Comparison of ENCODE assay signal across 8 cellular contexts in the genomic region with DNA sequence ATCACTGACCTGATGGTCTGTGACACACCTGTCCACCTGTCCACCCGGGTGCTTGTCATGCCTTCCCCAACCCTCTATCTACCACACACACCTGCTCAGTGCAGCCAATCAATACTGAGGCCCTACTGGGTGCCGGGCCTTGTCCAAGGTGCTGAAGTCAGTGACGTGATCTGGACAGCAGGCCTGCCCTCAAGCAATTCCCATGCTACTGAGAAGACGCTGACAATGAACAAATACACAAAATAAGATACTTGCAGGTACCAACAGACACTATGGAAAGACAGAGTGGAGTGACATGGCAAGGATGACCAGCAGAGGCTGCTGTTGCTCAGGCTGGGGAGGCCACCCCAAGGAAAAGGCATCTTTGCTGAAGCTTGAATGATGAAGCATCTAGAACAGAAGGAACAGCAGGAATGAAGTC. TPM values are rescaled to one million over a fixed set of nuclear protein-coding genes. Genes with fewer than 3 reads are reported as not detected.
DNase-seq lines count a peak whose midpoint lies in the region; ATAC-seq, FAIRE-seq and TF ChIP-seq lines count a peak whose summit lies in the region.

No MANE protein-coding gene starts in this region.

- H3K9ac ChIP-seq in kidney (ENCODE audit: low read length in 2 of 2) = no peak overlapping the region

- no peak for FAIRE-seq in kidney (lab: Jason Lieb, UNC)

- DNase-seq in Caki2 (ENCODE audit: low read depth) (peak; percentile 39), WERI-Rb-1 (peak; percentile 26), kidney (no peak), A172 (ENCODE audit: low spot score) (no peak), epidermal melanocyte (ENCODE audit: insufficient read length, low spot score) (no peak)

- H3K36me3 ChIP-seq in HEK293 (ENCODE audit: control insufficient read depth in 2 of 2, insufficient read depth in 1 of 2, low read length in 2 of 2) (peaks cover 0 to 39% of the 10 kb centered on the region in 2 experiments; a peak in 1 of 3 replicates), WERI-Rb-1 (no peaks in the 10 kb centered on the region), kidney (ENCODE audit: control insufficient read depth in 1 of 2, insufficient read depth in 2 of 2, low read length in 2 of 2) (peaks cover 10 to 15% of the 10 kb centered on the region in 2 donors)

- CTCF ChIA-PET in HEK293 (lab: Yijun Ruan, JAX) = interaction anchor here (0.6 to 2.3 kb wide), 8 partner anchors 27 to 575 kb away, joined by 3 to 10 read pairs (median 4); no protein-coding TSS in a partner anchor

- intact Hi-C loops in kidney (cut with DNase I) = no loop called here

- ATAC-seq in HG03571 (IDR thresholded peaks at IDR 0.05; ENCODE audit: unreplicated experiment) = no peak
- no peak for ATAC-seq in GM18873 (IDR thresholded peaks at IDR 0.05; ENCODE audit: low FRiP score, unreplicated experiment)

- H3K27me3 ChIP-seq in WERI-Rb-1 (ENCODE audit: insufficient read depth, low read depth, severe bottlenecking) = no peaks in the 10 kb centered on the region

- in situ Hi-C loops in Caki2 (cut with HindIII; ENCODE audit: low pct_unique_long_range_greater_than_20kb, low sequenced_read_pairs) = no loop called here

- 0 out of 2 replicates have a peak, but pooled peaks have one; percentile 11 for TF ChIP-seq CTCF in HEK293 (tag by site-specific recombination; IDR thresholded peaks at IDR 0.05)
- TF ChIP-seq CTCF in WERI-Rb-1 (IDR thresholded peaks at IDR 0.05; ENCODE audit: low read depth, low read length) = peak; percentile 92
- peak; percentile 49 for TF ChIP-seq CTCF in kidney (IDR thresholded peaks at IDR 0.05; ENCODE audit: borderline replicate concordance, extremely low read depth, insufficient read depth)

- H3K4me3 ChIP-seq in HEK293 (ENCODE audit: low read depth, low read length) (no peak overlapping the region), WERI-Rb-1 (ENCODE audit: low read depth, low read length) (no peak overlapping the region), kidney (ENCODE audit: low read length in 2 of 2) (no peak overlapping the region)

- POLR2A ChIA-PET in HEK293 (lab: Yijun Ruan, JAX) = no interaction called here

- H3K27ac ChIP-seq in HEK293 (ENCODE audit: extremely low read depth, low read depth, low read length) (no peak overlapping the region), WERI-Rb-1 (no peak overlapping the region), kidney (ENCODE audit: low read depth in 2 of 2, low read length in 2 of 2) (no peak overlapping the region)

- H3K4me1 ChIP-seq in HEK293 (ENCODE audit: control insufficient read depth, insufficient read depth, low read length) (no peaks in the 10 kb centered on the region), kidney (ENCODE audit: control insufficient read depth in 1 of 2, insufficient read depth in 1 of 2, low read depth in 1 of 2, low read length in 2 of 2) (no peaks in the 10 kb centered on the region)

- H3K9me3 ChIP-seq in HEK293 (ENCODE audit: control insufficient read depth, insufficient read depth, low read depth, low read length) (no peaks in the 10 kb centered on the region), WERI-Rb-1 (ENCODE audit: severe bottlenecking) (no peaks in the 10 kb centered on the region), kidney (ENCODE audit: control insufficient read depth in 1 of 2, low read length in 2 of 2) (no peaks in the 10 kb centered on the region)

TF ChIP-seq in HEK293, 187 proteins besides CTCF, POLR2A, EP300 and RAD21:
- TF ChIP-seq ZNF585B (tag by site-specific recombination; IDR thresholded peaks at IDR 0.05) (no peak), GLIS2 (tag by site-specific recombination; IDR thresholded peaks at IDR 0.05) (no peak), ZNF175 (tag by site-specific recombination; IDR thresholded peaks at IDR 0.05) (no peak), ZNF76 (tag by site-specific recombination; IDR thresholded peaks at IDR 0.05; ENCODE audit: borderline replicate concordance, low read depth) (no peak), OVOL3 (tag by site-specific recombination; IDR thresholded peaks at IDR 0.05) (no peak), ZNF768 (tag by site-specific recombination; IDR thresholded peaks at IDR 0.05) (no peak), ZNF654 (tag by site-specific recombination; IDR thresholded peaks at IDR 0.05; ENCODE audit: low read depth) (peak; percentile 34; the same call in 1 of the 2 replicates), ZBTB1 (tag by site-specific recombination; IDR thresholded peaks at IDR 0.05) (no peak), HOXC10 (CRISPR knock-in tag; IDR thresholded peaks at IDR 0.05) (no peak)
- TF ChIP-seq, protein P1, sequence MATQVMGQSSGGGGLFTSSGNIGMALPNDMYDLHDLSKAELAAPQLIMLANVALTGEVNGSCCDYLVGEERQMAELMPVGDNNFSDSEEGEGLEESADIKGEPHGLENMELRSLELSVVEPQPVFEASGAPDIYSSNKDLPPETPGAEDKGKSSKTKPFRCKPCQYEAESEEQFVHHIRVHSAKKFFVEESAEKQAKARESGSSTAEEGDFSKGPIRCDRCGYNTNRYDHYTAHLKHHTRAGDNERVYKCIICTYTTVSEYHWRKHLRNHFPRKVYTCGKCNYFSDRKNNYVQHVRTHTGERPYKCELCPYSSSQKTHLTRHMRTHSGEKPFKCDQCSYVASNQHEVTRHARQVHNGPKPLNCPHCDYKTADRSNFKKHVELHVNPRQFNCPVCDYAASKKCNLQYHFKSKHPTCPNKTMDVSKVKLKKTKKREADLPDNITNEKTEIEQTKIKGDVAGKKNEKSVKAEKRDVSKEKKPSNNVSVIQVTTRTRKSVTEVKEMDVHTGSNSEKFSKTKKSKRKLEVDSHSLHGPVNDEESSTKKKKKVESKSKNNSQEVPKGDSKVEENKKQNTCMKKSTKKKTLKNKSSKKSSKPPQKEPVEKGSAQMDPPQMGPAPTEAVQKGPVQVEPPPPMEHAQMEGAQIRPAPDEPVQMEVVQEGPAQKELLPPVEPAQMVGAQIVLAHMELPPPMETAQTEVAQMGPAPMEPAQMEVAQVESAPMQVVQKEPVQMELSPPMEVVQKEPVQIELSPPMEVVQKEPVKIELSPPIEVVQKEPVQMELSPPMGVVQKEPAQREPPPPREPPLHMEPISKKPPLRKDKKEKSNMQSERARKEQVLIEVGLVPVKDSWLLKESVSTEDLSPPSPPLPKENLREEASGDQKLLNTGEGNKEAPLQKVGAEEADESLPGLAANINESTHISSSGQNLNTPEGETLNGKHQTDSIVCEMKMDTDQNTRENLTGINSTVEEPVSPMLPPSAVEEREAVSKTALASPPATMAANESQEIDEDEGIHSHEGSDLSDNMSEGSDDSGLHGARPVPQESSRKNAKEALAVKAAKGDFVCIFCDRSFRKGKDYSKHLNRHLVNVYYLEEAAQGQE (tag by site-specific recombination; IDR thresholded peaks at IDR 0.05) = peak; percentile 84
- TF ChIP-seq, protein P2, sequence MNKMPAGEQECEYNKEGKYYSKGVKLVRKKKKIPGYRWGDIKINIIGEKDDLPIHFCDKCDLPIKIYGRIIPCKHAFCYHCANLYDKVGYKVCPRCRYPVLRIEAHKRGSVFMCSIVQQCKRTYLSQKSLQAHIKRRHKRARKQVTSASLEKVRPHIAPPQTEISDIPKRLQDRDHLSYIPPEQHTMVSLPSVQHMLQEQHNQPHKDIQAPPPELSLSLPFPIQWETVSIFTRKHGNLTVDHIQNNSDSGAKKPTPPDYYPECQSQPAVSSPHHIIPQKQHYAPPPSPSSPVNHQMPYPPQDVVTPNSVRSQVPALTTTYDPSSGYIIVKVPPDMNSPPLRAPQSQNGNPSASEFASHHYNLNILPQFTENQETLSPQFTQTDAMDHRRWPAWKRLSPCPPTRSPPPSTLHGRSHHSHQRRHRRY (tag by site-specific recombination; IDR thresholded peaks at IDR 0.05) = no peak

RNA-seq across cellular contexts. Expression of a gene that starts 21.2 kb away (rescaled TPM):
- 163 and 198 TPM in 2 replicates for total RNA-seq in Caki2 (2014; rRNA removed; shearing (Covaris generic); ENCODE audit: low replicate concordance)
- 88.2 TPM for total RNA-seq in kidney
- polyA plus RNA-seq in kidney (ENCODE audit: insufficient read depth, low read depth, low replicate concordance) = 262 TPM
- 45.4 and 60.1 TPM in 2 replicates for total RNA-seq in A172 (2014; rRNA removed; shearing (Covaris generic))

RNA-seq across cellular contexts. Expression of a gene that starts 29.8 kb away (rescaled TPM):
- 3.4 TPM in 1 of 2 replicates, not detected in the other for total RNA-seq in Caki2 (2014; rRNA removed; shearing (Covaris generic); ENCODE audit: low replicate concordance)
- total RNA-seq in kidney = 1.3 TPM
- polyA plus RNA-seq in kidney (ENCODE audit: insufficient read depth, low read depth, low replicate concordance) = 49.5 TPM
- 0.28 TPM in 1 of 2 replicates, not detected in the other for total RNA-seq in A172 (2014; rRNA removed; shearing (Covaris generic))

RNA-seq across cellular contexts. Expression of a gene that starts 56.4 kb away (rescaled TPM):
- total RNA-seq in Caki2 (2014; rRNA removed; shearing (Covaris generic); ENCODE audit: low replicate concordance) = 57.7 and 64.5 TPM in 2 replicates
- 111 TPM for total RNA-seq in kidney
- 579 TPM for polyA plus RNA-seq in kidney (ENCODE audit: insufficient read depth, low read depth, low replicate concordance)
- total RNA-seq in A172 (2014; rRNA removed; shearing (Covaris generic)) = 11.9 and 22.4 TPM in 2 replicates

Comparison
In these comparisons a context has a peak if more than half of its experiments do, and no peak if none do; other contexts are left out.
1. DNase-seq: peak in Caki2 (single experiment) and WERI-Rb-1 (single experiment); none in kidney (single experiment), A172 (single experiment) and epidermal melanocyte (single experiment).
2. CTCF ChIP-seq: peak in every context shown above with its lines; median percentile 92 in WERI-Rb-1; 49 in kidney; 11 in HEK293.